Comparison of ENCODE assay signal across 28 cellular contexts in genomic region chr4:77217526-77217925, GRCh38.
"Had no signal": no experiment of that assay in that cellular context is flagged by ENCODE, and none has a peak within 500 bp of the region (broad histone marks: within the 10 kb centered on the region; RNA-seq: fewer than 3 reads in every experiment).

No MANE protein-coding gene starts in this region.

- H3K9me3 ChIP-seq: stomach, suprapubic skin, testis, thoracic aorta, thyroid gland, tibial artery, tibial nerve, transverse colon, upper lobe of left lung, upper lobe of right lung, uterus, vagina had no signal

- H3K9me3 Mint-ChIP-seq: stimulated activated effector memory CD8-positive, alpha-beta T cell treated with anti-CD3 and anti-CD28 coated beads, Interleukin-12 subunit alpha, Interleukin-12 subunit beta, amount 100 ng/mL, for 72 hours; stimulated activated naive B cell treated with anti-CD40 and anti-IgM and Interleukin-4, amounts not matched to agents 10 μg/mL and 1 μg/mL and 100 μg/mL, for 72 hours; stimulated activated naive CD8-positive, alpha-beta T cell treated with anti-CD3 and anti-CD28 coated beads, Interleukin-15, amount 100 ng/mL, for 72 hours; stimulated activated naive CD8-positive, alpha-beta T cell treated with anti-CD3 and anti-CD28 coated beads, Interleukin-15, Interleukin-2, amounts not matched to agents 100 ng/mL and 50 ng/mL, for 24 hours; type B pancreatic cell had no signal

- H3K4me1 ChIP-seq: stomach, suprapubic skin, testis, thyroid gland, tibial nerve, transverse colon, upper lobe of right lung, uterus, vagina had no signal

- H3K4me3 ChIP-seq: stomach, suprapubic skin, testis, thoracic aorta, thyroid gland, tibial artery, tibial nerve, transverse colon, upper lobe of left lung, upper lobe of right lung, uterus, vagina had no signal

- H3K4me1 Mint-ChIP-seq: stimulated activated effector memory CD8-positive, alpha-beta T cell treated with anti-CD3 and anti-CD28 coated beads, Interleukin-12 subunit alpha, Interleukin-12 subunit beta, amount 100 ng/mL, for 72 hours; stimulated activated naive CD8-positive, alpha-beta T cell treated with anti-CD3 and anti-CD28 coated beads, Interleukin-15, amount 100 ng/mL, for 72 hours had no signal

- ATAC-seq: stimulated activated effector memory CD8-positive, alpha-beta T cell treated with anti-CD3 and anti-CD28 coated beads, Interleukin-12 subunit alpha, Interleukin-12 subunit beta, amount 100 ng/mL, for 72 hours; stimulated activated naive B cell treated with anti-CD40 and anti-IgM and Interleukin-4, amounts not matched to agents 10 μg/mL and 1 μg/mL and 100 μg/mL, for 72 hours; stimulated activated naive CD8-positive, alpha-beta T cell treated with anti-CD3 and anti-CD28 coated beads, Interleukin-15, amount 100 ng/mL, for 72 hours; stimulated activated naive CD8-positive, alpha-beta T cell treated with anti-CD3 and anti-CD28 coated beads, Interleukin-15, Interleukin-2, amounts not matched to agents 100 U/mL and 50 U/mL, for 24 hours; upper lobe of right lung had no signal

- H3K27ac ChIP-seq: stomach, suprapubic skin, testis, thoracic aorta, thyroid gland, tibial artery, tibial nerve, transverse colon, upper lobe of left lung, upper lobe of right lung, uterus, vagina had no signal

- DNase-seq: stimulated activated CD4-positive, alpha-beta T cell treated with anti-CD3 and anti-CD28 coated beads, Interleukin-2, amount 100 ng/mL, for 48 hours; stimulated activated CD4-positive, alpha-beta T cell treated with anti-CD3 and anti-CD28 coated beads, Interleukin-4, amount 100 ng/mL, for 1 hour; stimulated activated CD4-positive, alpha-beta T cell treated with anti-CD3 and anti-CD28 coated beads, Interleukin-4, amount 100 ng/mL, for 24 hours; stimulated activated CD4-positive, alpha-beta T cell treated with anti-CD3 and anti-CD28 coated beads, Interleukin-4, amount 100 ng/mL, for 4 hours; stimulated activated CD8-positive, alpha-beta memory T cell treated with anti-CD3 and anti-CD28 coated beads, Interleukin-4, amount 100 ng/mL, for 48 hours; stimulated activated naive B cell treated with anti-CD40 and anti-IgM and Interleukin-4, amounts not matched to agents 10 μg/mL and 1 μg/mL and 100 μg/mL, for 72 hours; stimulated activated naive CD4-positive, alpha-beta T cell; stimulated activated naive CD4-positive, alpha-beta T cell treated with Interleukin-2 at 50 U/mL for 16 hours; stimulated activated naive CD8-positive, alpha-beta T cell treated with anti-CD3 and anti-CD28 coated beads, Interleukin-15, amount 100 ng/mL, for 72 hours; stimulated activated naive CD8-positive, alpha-beta T cell treated with anti-CD3 and anti-CD28 coated beads, Interleukin-15, Interleukin-2, amounts not matched to agents 100 U/mL and 50 U/mL, for 24 hours; stomach; substantia nigra; testis; thyroid gland; tibial artery; transverse colon; trophoblast cell; upper lobe of left lung; upper lobe of right lung; uterus had no signal

- FAIRE-seq: urothelium cell line had no signal

- H3K36me3 Mint-ChIP-seq: stimulated activated effector memory CD8-positive, alpha-beta T cell treated with anti-CD3 and anti-CD28 coated beads, Interleukin-12 subunit alpha, Interleukin-12 subunit beta, amount 100 ng/mL, for 72 hours; stimulated activated naive B cell treated with anti-CD40 and anti-IgM and Interleukin-4, amounts not matched to agents 10 μg/mL and 1 μg/mL and 100 μg/mL, for 72 hours; type B pancreatic cell had no signal

- H3K36me3 ChIP-seq: stomach, suprapubic skin, thoracic aorta, thyroid gland, tibial artery, tibial nerve, transverse colon, upper lobe of left lung, upper lobe of right lung, uterus, vagina had no signal

- H3K27me3 Mint-ChIP-seq: stimulated activated naive B cell treated with anti-CD40 and anti-IgM and Interleukin-4, amounts not matched to agents 10 μg/mL and 1 μg/mL and 100 μg/mL, for 72 hours; stimulated activated naive CD8-positive, alpha-beta T cell treated with anti-CD3 and anti-CD28 coated beads, Interleukin-15, Interleukin-2, amounts not matched to agents 100 ng/mL and 50 ng/mL, for 24 hours had no signal

- H3K27me3 ChIP-seq: stomach, suprapubic skin, testis, thyroid gland, tibial artery, tibial nerve, transverse colon, upper lobe of left lung, upper lobe of right lung, uterus, vagina had no signal

- H3K4me3 Mint-ChIP-seq: stimulated activated effector memory CD8-positive, alpha-beta T cell treated with anti-CD3 and anti-CD28 coated beads, Interleukin-12 subunit alpha, Interleukin-12 subunit beta, amount 100 ng/mL, for 72 hours; stimulated activated naive B cell treated with anti-CD40 and anti-IgM and Interleukin-4, amounts not matched to agents 10 μg/mL and 1 μg/mL and 100 μg/mL, for 72 hours; stimulated activated naive CD8-positive, alpha-beta T cell treated with anti-CD3 and anti-CD28 coated beads, Interleukin-15, amount 100 ng/mL, for 72 hours; stimulated activated naive CD8-positive, alpha-beta T cell treated with anti-CD3 and anti-CD28 coated beads, Interleukin-15, Interleukin-2, amounts not matched to agents 100 ng/mL and 50 ng/mL, for 24 hours; type B pancreatic cell had no signal

- H3K27ac Mint-ChIP-seq: stimulated activated effector memory CD8-positive, alpha-beta T cell treated with anti-CD3 and anti-CD28 coated beads, Interleukin-12 subunit alpha, Interleukin-12 subunit beta, amount 100 ng/mL, for 72 hours; stimulated activated naive B cell treated with anti-CD40 and anti-IgM and Interleukin-4, amounts not matched to agents 10 μg/mL and 1 μg/mL and 100 μg/mL, for 72 hours; stimulated activated naive CD8-positive, alpha-beta T cell treated with anti-CD3 and anti-CD28 coated beads, Interleukin-15, amount 100 ng/mL, for 72 hours; stimulated activated naive CD8-positive, alpha-beta T cell treated with anti-CD3 and anti-CD28 coated beads, Interleukin-15, Interleukin-2, amounts not matched to agents 100 ng/mL and 50 ng/mL, for 24 hours; type B pancreatic cell had no signal
